In genomic region chr22:39349967-39350802, GRCh38 we compare ENCODE assay signal across 8 cellular contexts. TPM values are rescaled to one million over a fixed set of nuclear protein-coding genes. Genes with fewer than 3 reads are reported as not detected.
DNase-seq lines count a peak whose midpoint lies in the region; ATAC-seq and TF ChIP-seq lines count a peak whose summit lies in the region.

SYNGR1 (plus strand) TSS chr22:39349991; CDS start chr22:39350011, 20 bp downstream.

- H3K9ac ChIP-seq in OCI-LY3 (ENCODE audit: low read length): peak within 1 kb of the TSS; percentile 94

- H3K4me2 ChIP-seq in OCI-LY3 (ENCODE audit: low read length): peak within 1 kb of the TSS; percentile 94

- peak in 1 of 2 donors; percentile 41 for TF ChIP-seq POLR2A in uterus (IDR thresholded peaks at IDR 0.05)

- H3K4me3 ChIP-seq in OCI-LY3 (ENCODE audit: low read length) (peak within 1 kb of the TSS; percentile 94), uterus (peak within 1 kb of the TSS; percentile 70 to 86)
- peak within 1 kb of the TSS; percentile 37 for H3K4me3 ChIP-seq in effector memory CD4-positive, alpha-beta T cell (ENCODE audit: insufficient read depth, low read depth, low read length, poor library complexity, severe bottlenecking)

- peak within 1 kb of the TSS; percentile 94 for H2AFZ ChIP-seq in OCI-LY3 (ENCODE audit: low read depth, low read length)

- H3K9me3 ChIP-seq in OCI-LY3 (ENCODE audit: insufficient read depth, low read length) (no peaks in the 10 kb centered on the region), uterus (no peaks in the 10 kb centered on the region)
- H3K9me3 ChIP-seq in effector memory CD4-positive, alpha-beta T cell (ENCODE audit: control insufficient read depth, low read length): no peaks in the 10 kb centered on the region

- H3K27me3 ChIP-seq in OCI-LY3 (ENCODE audit: low read depth, low read length): 0 out of 2 replicates have a peak, but pooled peaks cover 4% of the 10 kb centered on the region
- peaks cover 17% of the 10 kb centered on the region for H3K27me3 ChIP-seq in effector memory CD4-positive, alpha-beta T cell (replicated peaks; ENCODE audit: control insufficient read depth, insufficient read depth, low read length, poor library complexity, severe bottlenecking)
- H3K27me3 ChIP-seq in uterus: no peaks in the 10 kb centered on the region

- H3K36me3 ChIP-seq in OCI-LY3 (replicated peaks; ENCODE audit: low read depth, low read length): no peaks in the 10 kb centered on the region
- no peaks in the 10 kb centered on the region for H3K36me3 ChIP-seq in effector memory CD4-positive, alpha-beta T cell (ENCODE audit: control insufficient read depth, insufficient read depth, low read length)
- no peaks in the 10 kb centered on the region for H3K36me3 ChIP-seq in uterus

- peaks cover 27% of the 10 kb centered on the region for H3K4me1 ChIP-seq in OCI-LY3 (ENCODE audit: low read length)
- H3K4me1 ChIP-seq in effector memory CD4-positive, alpha-beta T cell (ENCODE audit: control insufficient read depth, insufficient read depth, low read length, poor library complexity, severe bottlenecking): peaks cover 5% of the 10 kb centered on the region
- H3K4me1 ChIP-seq in uterus: no peaks in the 10 kb centered on the region

- intact Hi-C loops in uterus (cut with DNase I; ENCODE audit: low total_unique reads): no loop called here

- DNase-seq in GM03348 (ENCODE audit: low spot score): peak; percentile 71
- no peak for DNase-seq in effector memory CD4-positive, alpha-beta T cell
- DNase-seq in mucosa of gallbladder (ENCODE audit: low spot score): no peak
- DNase-seq in uterus: peak in 1 of 2 donors; percentile 42
- DNase-seq in NOMO-1 (lab: John Stamatoyannopoulos, UW; ENCODE audit: unreplicated experiment in 2 of 2): no peak
- DNase-seq in GM10266 (ENCODE audit: extremely low spot score): no peak

- H4K20me1 ChIP-seq in OCI-LY3 (ENCODE audit: insufficient read depth, low read length): peaks cover 10% of the 10 kb centered on the region; the same call in 1 of the 2 replicates

- peaks cover 24% of the 10 kb centered on the region for H3K79me2 ChIP-seq in OCI-LY3 (ENCODE audit: low read length)

- ATAC-seq in GM18868 (IDR thresholded peaks at IDR 0.05; ENCODE audit: unreplicated experiment): no peak

- TF ChIP-seq CTCF in OCI-LY3 (IDR thresholded peaks at IDR 0.05; ENCODE audit: low read depth, low read length) (no peak), uterus (IDR thresholded peaks at IDR 0.05) (no peak), GM10266 (IDR thresholded peaks at IDR 0.05; ENCODE audit: control insufficient read depth, insufficient read depth, low read depth, missing control alignments) (no peak)

- H3K27ac ChIP-seq in OCI-LY3 (ENCODE audit: low read length): peak within 1 kb of the TSS; percentile 66
- H3K27ac ChIP-seq in effector memory CD4-positive, alpha-beta T cell (ENCODE audit: insufficient read depth, low read length, poor library complexity, severe bottlenecking): no peak within 1 kb of the TSS
- peak within 1 kb of the TSS; percentile 82 to 84 for H3K27ac ChIP-seq in uterus

RNA-seq across cellular contexts. Expression of gene SYNGR1, which starts in this region (rescaled TPM):
- total RNA-seq in mucosa of gallbladder: 41.8 TPM
- 10 to 100 TPM; 12.9 to 57.9 (median 35.4) TPM for total RNA-seq in uterus

Comparison
In these comparisons a context has a peak if more than half of its experiments do, and no peak if none do; other contexts are left out.
1. H3K4me3 ChIP-seq: peak in every context shown above with its lines; median percentile 94 in OCI-LY3; 78 in uterus; 37 in effector memory CD4-positive, alpha-beta T cell.